9 cellular contexts compared by ENCODE assay signal in the genomic region with DNA sequence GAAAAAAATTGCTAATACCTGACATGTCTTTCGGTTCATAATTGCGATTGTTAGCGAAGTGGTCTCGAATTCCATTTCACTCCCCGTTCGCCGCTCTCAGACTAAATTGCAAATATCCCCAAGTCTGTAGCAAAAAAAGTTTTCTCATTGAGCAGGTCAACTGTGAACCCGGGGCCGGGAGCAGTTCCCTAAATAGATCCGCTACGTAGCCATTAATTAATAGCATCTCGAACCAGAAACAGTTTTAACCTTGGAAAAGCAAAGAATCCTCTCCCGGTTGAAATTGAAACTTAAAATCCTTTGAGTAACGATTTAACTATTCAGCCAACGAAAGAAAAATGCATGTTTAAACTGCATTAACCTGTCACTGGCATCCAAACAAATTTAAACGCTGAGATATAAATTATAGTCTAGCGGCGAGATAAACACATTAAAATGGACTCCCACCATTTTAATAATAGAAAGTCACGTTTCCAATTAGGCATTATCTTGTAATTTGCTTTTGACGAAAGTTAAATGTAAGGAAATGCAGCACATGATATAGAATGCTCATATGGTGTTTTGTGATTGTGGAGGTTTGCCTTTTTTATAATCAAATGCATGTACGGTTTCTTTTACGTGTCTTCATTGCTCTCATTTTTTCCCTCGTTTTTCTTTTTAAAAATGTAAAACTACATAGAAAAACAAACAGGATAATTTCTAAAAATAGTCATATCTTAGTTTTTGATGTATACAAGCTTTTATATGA. TPM values are rescaled to one million over a fixed set of nuclear protein-coding genes. Genes with fewer than 3 reads are reported as not detected.
DNase-seq lines count a peak whose midpoint lies in the region; ATAC-seq and TF ChIP-seq lines count a peak whose summit lies in the region.
"Had no signal": no experiment of that assay in that cellular context is flagged by ENCODE, and none has a peak within 500 bp of the region (broad histone marks: within the 10 kb centered on the region; RNA-seq: fewer than 3 reads in every experiment).

No MANE protein-coding gene starts in this region.

- H3K36me3 ChIP-seq in SJCRH30 (no peaks in the 10 kb centered on the region; the same call in 1 of the 2 replicates), skeletal muscle satellite cell (ENCODE audit: insufficient read depth, low read length) (no peaks in the 10 kb centered on the region)

- H3K27me3 Mint-ChIP-seq in activated T-cell treated with anti-CD3 and anti-CD28 coated beads, Interleukin-2, amount 50 U/mL, for 24 hours = peaks cover 72% of the 10 kb centered on the region

- H3K27ac Mint-ChIP-seq in activated T-cell treated with anti-CD3 and anti-CD28 coated beads, Interleukin-2, amount 50 U/mL, for 24 hours = peak overlapping the region; percentile 50

- peaks cover 5% of the 10 kb centered on the region for H3K36me3 Mint-ChIP-seq in activated T-cell treated with anti-CD3 and anti-CD28 coated beads, Interleukin-2, amount 50 U/mL, for 24 hours (ENCODE audit: low read depth)

- H3K9me3 ChIP-seq in SJCRH30 (replicated peaks) = no peaks in the 10 kb centered on the region
- peaks cover 17% of the 10 kb centered on the region for H3K9me3 ChIP-seq in skeletal muscle satellite cell (replicated peaks; ENCODE audit: low read length)

- peak overlapping the region; percentile 88 for H3K4me2 ChIP-seq in skeletal muscle satellite cell (ENCODE audit: low read length)

- no peak for DNase-seq in activated T-cell treated with anti-CD3 and anti-CD28 coated beads, Interleukin-2, amount 50 U/mL, for 24 hours
- DNase-seq in activated T-cell treated with anti-CD3 and anti-CD28 coated beads, Interleukin-2, amount 50 U/mL, for 48 hours = no peak
- DNase-seq in SJCRH30 (peak in 1 of 2 experiments; percentile 70), fibroblast of villous mesenchyme (ENCODE audit: low read depth) (peak; percentile 25), NCI-H2107 treated with DMSO at 0.1 percent for 48 hours (lab: John Stamatoyannopoulos, UW; ENCODE audit: unreplicated experiment) (no peak), SHP77 (lab: John Stamatoyannopoulos, UW) (no peak)

- H3K4me3 ChIP-seq in SJCRH30 = peak overlapping the region; percentile 61
- H3K4me3 ChIP-seq in fibroblast of villous mesenchyme (ENCODE audit: low read depth, low read length) = peak overlapping the region; percentile 66
- H3K4me3 ChIP-seq in skeletal muscle satellite cell (ENCODE audit: low read length) = peak overlapping the region; percentile 69

- peaks cover 5% of the 10 kb centered on the region for H3K9me3 Mint-ChIP-seq in activated T-cell treated with anti-CD3 and anti-CD28 coated beads, Interleukin-2, amount 50 U/mL, for 24 hours

- no peak overlapping the region for H3K9ac ChIP-seq in skeletal muscle satellite cell (ENCODE audit: low read depth, low read length)

- peaks cover 12% of the 10 kb centered on the region for H3K4me1 Mint-ChIP-seq in activated T-cell treated with anti-CD3 and anti-CD28 coated beads, Interleukin-2, amount 50 U/mL, for 24 hours (ENCODE audit: low read depth)

- no peak for ATAC-seq in HG03280 (IDR thresholded peaks at IDR 0.05; ENCODE audit: unreplicated experiment)

- H3K4me1 ChIP-seq in SJCRH30 (no peaks in the 10 kb centered on the region), skeletal muscle satellite cell (ENCODE audit: control insufficient read depth, insufficient read depth, low read length) (no peaks in the 10 kb centered on the region)

- H3K27ac ChIP-seq in SJCRH30 = peak overlapping the region; percentile 56

- H3K27me3 ChIP-seq in SJCRH30 (no peaks in the 10 kb centered on the region), skeletal muscle satellite cell (ENCODE audit: control insufficient read depth, insufficient read depth, low read length) (peaks cover 91% of the 10 kb centered on the region)

- H3K4me3 Mint-ChIP-seq in activated T-cell treated with anti-CD3 and anti-CD28 coated beads, Interleukin-2, amount 50 U/mL, for 24 hours = peak overlapping the region; percentile 79

- TF ChIP-seq CTCF in fibroblast of villous mesenchyme (IDR thresholded peaks at IDR 0.05; ENCODE audit: insufficient read depth, low read depth, low read length) = no peak

RNA-seq across cellular contexts. Expression of a gene that starts 0.7 kb away (rescaled TPM):
- total RNA-seq in SJCRH30 (2014; rRNA removed; shearing (Covaris generic)) = 1.2 and 1.6 TPM in 2 replicates
- total RNA-seq in fibroblast of villous mesenchyme = under 0.01 TPM in 2 replicates
- 0.25 and 0.44 TPM in 2 replicates for total RNA-seq in skeletal muscle satellite cell (2012; rRNA removed)
- total RNA-seq: frontal cortex had no signal

RNA-seq across cellular contexts. Expression of a gene that starts 48.4 kb away (rescaled TPM):
- not detected in 2 replicates for total RNA-seq in SJCRH30 (2014; rRNA removed; shearing (Covaris generic))
- not detected in 2 replicates for total RNA-seq in fibroblast of villous mesenchyme
- total RNA-seq in skeletal muscle satellite cell (2012; rRNA removed) = not detected in 2 replicates
